Comparison of ENCODE assay signal across 8 cellular contexts in the genomic region with DNA sequence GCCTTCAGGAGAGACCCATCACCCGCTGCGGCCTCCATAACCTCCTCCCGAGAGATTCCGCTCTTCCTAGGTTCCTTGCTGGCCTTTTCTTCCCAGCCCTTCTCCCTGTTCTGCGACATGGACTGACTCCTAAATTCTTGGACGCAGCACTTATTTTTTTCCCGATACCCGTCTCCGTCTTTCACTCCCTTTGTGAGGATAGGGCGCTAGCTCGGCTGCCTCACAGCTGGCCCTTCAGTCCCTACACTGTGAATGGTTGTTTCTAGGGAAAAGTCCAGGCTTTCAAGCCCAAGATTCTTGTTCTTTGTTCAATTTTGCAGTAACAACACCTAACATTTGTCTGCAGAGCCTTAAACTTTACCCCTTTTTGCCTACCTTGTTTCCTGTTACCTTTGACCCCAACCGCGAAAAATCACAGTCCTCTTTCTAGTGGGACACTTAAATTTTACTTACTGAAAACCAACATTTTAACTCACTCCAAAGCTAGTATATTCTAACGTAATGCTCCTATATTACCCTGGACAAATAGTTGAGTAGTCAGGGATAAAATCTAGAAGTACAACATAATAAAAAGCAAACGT. TPM values are rescaled to one million over a fixed set of nuclear protein-coding genes. Genes with fewer than 3 reads are reported as not detected.
DNase-seq lines count a peak whose midpoint lies in the region; ATAC-seq and TF ChIP-seq lines count a peak whose summit lies in the region.

No MANE protein-coding gene starts in this region.

- peaks cover 37% of the 10 kb centered on the region for H3K4me1 ChIP-seq in DND-41 (ENCODE audit: insufficient read depth, low read length)
- H3K4me1 ChIP-seq in suprapubic skin, result peaks cover 20% of the 10 kb centered on the region

- WGBS in suprapubic skin, result 9% methylated on average over 15 of the region's 15 CpGs

- H3K27me3 ChIP-seq in DND-41 (ENCODE audit: insufficient read depth, low read length, poor library complexity) (no peaks in the 10 kb centered on the region), layer of hippocampus (ENCODE audit: control insufficient read depth, insufficient read depth, low read length) (no peaks in the 10 kb centered on the region), suprapubic skin (no peaks in the 10 kb centered on the region)

- peaks cover 6% of the 10 kb centered on the region; the same call in 1 of the 2 replicates for H4K20me1 ChIP-seq in DND-41 (ENCODE audit: insufficient read depth, low read length)

- peaks cover 3% of the 10 kb centered on the region; the same call in 1 of the 2 replicates for H3K36me3 ChIP-seq in DND-41 (ENCODE audit: insufficient read depth, low read length)
- no peaks in the 10 kb centered on the region for H3K36me3 ChIP-seq in suprapubic skin

- DNase-seq in DND-41 (no peak), astrocyte of the spinal cord (ENCODE audit: low read depth, low spot score) (no peak), suprapubic skin (ENCODE audit: low spot score in 2 of 2) (no peak), ecto neural progenitor cell (ENCODE audit: low spot score) (no peak)

- H3K9me3 ChIP-seq in DND-41 (ENCODE audit: insufficient read depth, low read length, severe bottlenecking) (no peaks in the 10 kb centered on the region), suprapubic skin (no peaks in the 10 kb centered on the region)

- TF ChIP-seq CTCF in DND-41 (IDR thresholded peaks at IDR 0.05; ENCODE audit: borderline replicate concordance, extremely low read depth, low read length, poor library complexity, severe bottlenecking) (no peak), astrocyte of the spinal cord (IDR thresholded peaks at IDR 0.05; ENCODE audit: low read depth, low read length) (no peak), suprapubic skin (IDR thresholded peaks at IDR 0.05) (no peak)

- ATAC-seq in DND-41 (ENCODE audit: insufficient read depth, low read depth) (peak; percentile 4; the same call in 2 of the 3 replicates), HG03135 (IDR thresholded peaks at IDR 0.05; ENCODE audit: unreplicated experiment) (peak; percentile 4), HG03469 (IDR thresholded peaks at IDR 0.05; ENCODE audit: unreplicated experiment) (no peak), GM19463 (IDR thresholded peaks at IDR 0.05; ENCODE audit: unreplicated experiment) (no peak)

- no peak for TF ChIP-seq EP300 in suprapubic skin (IDR thresholded peaks at IDR 0.05)

- H3K27ac ChIP-seq in DND-41 (ENCODE audit: low read length) (peak overlapping the region; percentile 99), layer of hippocampus (ENCODE audit: low read depth, low read length) (peak overlapping the region; percentile 95), suprapubic skin (peak overlapping the region; percentile 97)

- H2AFZ ChIP-seq in DND-41 (ENCODE audit: low read depth, low read length), result peak overlapping the region; percentile 89

- peak overlapping the region; percentile 89 for H3K9ac ChIP-seq in DND-41 (ENCODE audit: low read depth, low read length)

- H3K4me3 ChIP-seq in DND-41 (ENCODE audit: low read depth in 1 of 2, low read length in 2 of 2) (peak overlapping the region; percentile 34 to 97; a peak in 3 of 4 replicates), astrocyte of the spinal cord (ENCODE audit: low read depth, low read length) (peak overlapping the region; percentile 66), suprapubic skin (peak overlapping the region; percentile 98)

- in situ Hi-C loops in astrocyte of the spinal cord (cut with HindIII; ENCODE audit: low sequenced_read_pairs), result no loop called here

- peaks cover 47% of the 10 kb centered on the region for H3K79me2 ChIP-seq in DND-41 (ENCODE audit: insufficient read depth, low read length)

- TF ChIP-seq POLR2A in suprapubic skin (IDR thresholded peaks at IDR 0.05), result no peak

- peak overlapping the region; percentile 74 for H3K4me2 ChIP-seq in DND-41 (ENCODE audit: insufficient read depth, low read length)

RNA-seq across cellular contexts. Expression of a gene that starts 0.5 kb away (rescaled TPM):
- total RNA-seq in suprapubic skin, result 10 to 100 TPM; 47.4 to 66.9 (median 53.2) TPM

Comparison
In these comparisons a context has a peak if more than half of its experiments do, and no peak if none do; other contexts are left out.
1. ATAC-seq: peak in DND-41 (single experiment) and HG03135 (single experiment); none in HG03469 (single experiment) and GM19463 (single experiment).
2. Peak in every context shown above with its lines, with median percentiles within 50 percentile points of each other: H3K27ac ChIP-seq and H3K4me3 ChIP-seq.